In genomic region chr9:91750343-91750742, GRCh38 we compare ENCODE assay signal across 17 cellular contexts.
DNase-seq lines count a peak whose midpoint lies in the region; ATAC-seq and TF ChIP-seq lines count a peak whose summit lies in the region.
"Had no signal": no experiment of that assay in that cellular context is flagged by ENCODE, and none has a peak within 500 bp of the region (broad histone marks: within the 10 kb centered on the region; RNA-seq: fewer than 3 reads in every experiment).

No MANE protein-coding gene starts in this region.

- no peaks in the 10 kb centered on the region for H3K4me1 ChIP-seq in HCT116 (ENCODE audit: control insufficient read depth in 1 of 2, insufficient read depth in 2 of 2, low read length in 2 of 2)
- H3K4me1 ChIP-seq in upper lobe of right lung: no peaks in the 10 kb centered on the region
- H3K4me1 ChIP-seq in right atrium auricular region: no peaks in the 10 kb centered on the region
- H3K4me1 ChIP-seq: esophagus muscularis mucosa, left lung had no signal

- DNase-seq in AG20443 (ENCODE audit: low spot score): peak; percentile 51
- DNase-seq in HCT116 (ENCODE audit: low read depth, low spot score): no peak
- peak; percentile 12 for DNase-seq in OCI-M1 (lab: John Stamatoyannopoulos, UW)
- DNase-seq in inferior parietal cortex (ENCODE audit: extremely low spot score): peak; percentile 40
- DNase-seq in upper lobe of right lung: no peak
- DNase-seq in right atrium auricular region (ENCODE audit: low spot score): no peak
- DNase-seq: activated CD4-positive, CD25-positive, alpha-beta regulatory T cell; activated gamma-delta T cell treated with Interleukin-2 at 50 U/mL for 16 hours; CD8-positive, alpha-beta memory T cell; GF-D8; left lung; NCI-H1436 treated with DMSO at 0.1 percent for 48 hours had no signal

- H3K36me3 ChIP-seq in HCT116 (ENCODE audit: control insufficient read depth in 1 of 2, insufficient read depth in 2 of 2, low read length in 2 of 2): no peaks in the 10 kb centered on the region; a peak in 1 of 4 replicates
- H3K36me3 ChIP-seq in upper lobe of right lung: no peaks in the 10 kb centered on the region
- H3K36me3 ChIP-seq in right atrium auricular region: no peaks in the 10 kb centered on the region
- H3K36me3 ChIP-seq: left lung, thoracic aorta had no signal

- no peaks in the 10 kb centered on the region for H3K27me3 ChIP-seq in HCT116 (ENCODE audit: insufficient read depth, low read length)
- no peaks in the 10 kb centered on the region for H3K27me3 ChIP-seq in upper lobe of right lung
- no peaks in the 10 kb centered on the region for H3K27me3 ChIP-seq in right atrium auricular region
- H3K27me3 ChIP-seq: esophagus muscularis mucosa had no signal

- peak; percentile 29; the same call in 1 of the 2 replicates for TF ChIP-seq RAD21 in HCT116 (IDR thresholded peaks at IDR 0.05; ENCODE audit: low read depth)

- ATAC-seq in HCT116 (no peak), GM19023 (IDR thresholded peaks at IDR 0.05; ENCODE audit: unreplicated experiment) (no peak), GM18498 (IDR thresholded peaks at IDR 0.05; ENCODE audit: unreplicated experiment) (no peak), upper lobe of right lung (no peak)
- ATAC-seq: K562, left lung had no signal

- TF ChIP-seq CTCF in HCT116 (IDR thresholded peaks at IDR 0.05 in 2 of 3, conservative IDR thresholded peaks at IDR 0.05 in 1 of 3; ENCODE audit: borderline replicate concordance in 1 of 3, insufficient read depth in 1 of 3, low read depth in 2 of 3, low read length in 2 of 3): no peak
- TF ChIP-seq CTCF in upper lobe of right lung (IDR thresholded peaks at IDR 0.05): no peak
- no peak for TF ChIP-seq CTCF in right atrium auricular region (IDR thresholded peaks at IDR 0.05)

- no peak overlapping the region for H2AFZ ChIP-seq in HCT116 (ENCODE audit: low read depth, low read length, poor library complexity, severe bottlenecking)

- H3K79me2 ChIP-seq in HCT116 (ENCODE audit: insufficient read depth, low read length): no peaks in the 10 kb centered on the region

- no peak overlapping the region for H3K4me2 ChIP-seq in HCT116 (ENCODE audit: low read length)

- no peak overlapping the region for H3K27ac ChIP-seq in HCT116 (ENCODE audit: low read depth, low read length)
- H3K27ac ChIP-seq in upper lobe of right lung: no peak overlapping the region
- no peak overlapping the region for H3K27ac ChIP-seq in right atrium auricular region
- H3K27ac ChIP-seq: esophagus muscularis mucosa, left lung, thoracic aorta had no signal

- no peak overlapping the region for H3K4me3 ChIP-seq in HCT116 (replicated peaks in 1 of 2; ENCODE audit: low read depth in 1 of 2, low read length in 2 of 2)
- H3K4me3 ChIP-seq in upper lobe of right lung: no peak overlapping the region
- H3K4me3 ChIP-seq in right atrium auricular region: no peak overlapping the region
- H3K4me3 ChIP-seq: esophagus muscularis mucosa, K562, left lung, thoracic aorta had no signal

- CTCF ChIA-PET in HCT116 (lab: Charles Lee): no interaction called here

- H3K9me3 ChIP-seq in HCT116 (ENCODE audit: control insufficient read depth in 1 of 2, insufficient read depth in 1 of 2, low read depth in 1 of 2, low read length in 2 of 2) (no peaks in the 10 kb centered on the region), upper lobe of right lung (no peaks in the 10 kb centered on the region), right atrium auricular region (no peaks in the 10 kb centered on the region)
- H3K9me3 ChIP-seq: esophagus muscularis mucosa, left lung, thoracic aorta had no signal

- no TSS peak for BruUV-seq in HCT116 (replicated peaks; lab: Mats Ljungman, UMichigan)

- RAD21 ChIA-PET in HCT116 (lab: Charles Lee; ENCODE audit: low non-redundant PET in 1 of 2, low total read pairs in 2 of 2, uncharacterized antibody in 2 of 2, unreplicated experiment in 2 of 2): no interaction called here

- no peak overlapping the region for H3K9ac ChIP-seq in HCT116 (ENCODE audit: low read length)

- H3K9me2 ChIP-seq in HCT116 (ENCODE audit: insufficient read depth): no peaks in the 10 kb centered on the region

- H4K20me1 ChIP-seq in HCT116 (ENCODE audit: insufficient read depth): no peaks in the 10 kb centered on the region

- intact Hi-C loops in HCT116 (cut with micrococcal nuclease): no loop called here
- intact Hi-C loops in upper lobe of right lung (cut with DNase I): no loop called here

- TF ChIP-seq POLR2A in HCT116 (IDR thresholded peaks at IDR 0.05; ENCODE audit: borderline replicate concordance, extremely low read depth, insufficient read depth, insufficient read length): no peak

- POLR2A ChIA-PET in HCT116 (lab: Charles Lee): no interaction called here

TF ChIP-seq in HCT116, 20 proteins besides CTCF, POLR2A, EP300 and RAD21:
- TF ChIP-seq SIN3A (IDR thresholded peaks at IDR 0.05; ENCODE audit: low read depth) (no peak), JUND (IDR thresholded peaks at IDR 0.05) (no peak)

Comparison
In these comparisons a context has a peak if more than half of its experiments do, and no peak if none do; other contexts are left out.
1. DNase-seq: peak in AG20443 (single experiment), OCI-M1 (single experiment) and inferior parietal cortex (single experiment); none in HCT116 (single experiment), upper lobe of right lung (single experiment) and right atrium auricular region (single experiment).